Comparison of ENCODE assay signal across 21 cellular contexts in the genomic region with DNA sequence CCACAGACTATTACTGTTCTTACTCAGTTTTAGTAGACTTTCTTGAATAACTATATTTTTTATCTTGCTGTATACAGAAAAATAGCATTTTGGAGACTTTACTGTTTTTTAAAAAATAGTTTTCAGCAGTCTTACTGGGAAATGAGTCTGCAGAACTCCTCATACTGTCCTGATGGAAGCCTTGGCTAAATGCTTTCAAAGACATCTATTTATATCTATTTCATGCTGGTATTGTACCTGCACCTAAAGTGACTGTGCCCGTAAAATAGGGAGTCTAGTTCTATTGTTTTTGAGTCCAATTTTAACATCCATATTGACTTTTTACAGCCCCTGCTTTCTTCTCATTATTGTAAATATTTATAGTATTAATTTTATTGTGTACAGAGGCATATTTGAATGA.
DNase-seq lines count a peak whose midpoint lies in the region; ATAC-seq, FAIRE-seq and TF ChIP-seq lines count a peak whose summit lies in the region.
"Had no signal": no experiment of that assay in that cellular context is flagged by ENCODE, and none has a peak within 500 bp of the region (broad histone marks: within the 10 kb centered on the region; RNA-seq: fewer than 3 reads in every experiment).

No MANE protein-coding gene starts in this region.

- no peaks in the 10 kb centered on the region for H3K9me3 ChIP-seq in heart right ventricle
- H3K9me3 ChIP-seq: A549, Caco-2 had no signal

- ATAC-seq in heart right ventricle (peak in 3 of 8 donors; percentile 65 to 77 (median 75)), left cardiac atrium (no peak)
- ATAC-seq: A549, HCT116 had no signal

- no peak for FAIRE-seq in GM19239 (lab: Jason Lieb, UNC)
- FAIRE-seq: A549, D721Med, G401.6, GM12891 had no signal

- H3K27ac ChIP-seq in heart right ventricle (peak overlapping the region in 7 of 10 donors; percentile 20 to 61 (median 37)), epithelial cell of prostate (peak overlapping the region; percentile 45)
- H3K27ac ChIP-seq: 22Rv1, A549, C4-2B, HL-60 had no signal

- TF ChIP-seq CTCF in heart right ventricle (IDR thresholded peaks at IDR 0.05), result no peak

- DNase-seq in NCI-H1092 treated with DMSO at 0.1 percent for 48 hours (lab: John Stamatoyannopoulos, UW) (peak; percentile 27), NCI-H1092 (lab: John Stamatoyannopoulos, UW) (no peak), heart right ventricle (no peak), left cardiac atrium (no peak), epithelial cell of prostate (ENCODE audit: low read depth, low spot score) (no peak), NCI-H2227 (lab: John Stamatoyannopoulos, UW; ENCODE audit: unreplicated experiment) (no peak), GM19239 (ENCODE audit: insufficient read length, low spot score) (no peak)
- DNase-seq: AML-193; Caco-2; CD4-positive, alpha-beta T cell; GOT3; H7; HFFc6 had no signal

- H3K4me3 ChIP-seq in heart right ventricle, result no peak overlapping the region
- H3K4me3 ChIP-seq: A549 had no signal

- H3K36me3 ChIP-seq in heart right ventricle, result no peaks in the 10 kb centered on the region

- H3K27me3 ChIP-seq in heart right ventricle, result no peaks in the 10 kb centered on the region

- intact Hi-C loops in heart right ventricle (cut with DNase I), result no loop called here
- intact Hi-C loops in left cardiac atrium (cut with DNase I), result no loop called here

- H3K4me1 ChIP-seq in heart right ventricle, result peaks cover 0 to 40% (median 3%) of the 10 kb centered on the region in 9 donors
- H3K4me1 ChIP-seq: A549, Caco-2 had no signal

- 48 to 65% methylated on average over 1 of the region's 1 CpG for WGBS in heart right ventricle, 2 donors
